In the genomic region with DNA sequence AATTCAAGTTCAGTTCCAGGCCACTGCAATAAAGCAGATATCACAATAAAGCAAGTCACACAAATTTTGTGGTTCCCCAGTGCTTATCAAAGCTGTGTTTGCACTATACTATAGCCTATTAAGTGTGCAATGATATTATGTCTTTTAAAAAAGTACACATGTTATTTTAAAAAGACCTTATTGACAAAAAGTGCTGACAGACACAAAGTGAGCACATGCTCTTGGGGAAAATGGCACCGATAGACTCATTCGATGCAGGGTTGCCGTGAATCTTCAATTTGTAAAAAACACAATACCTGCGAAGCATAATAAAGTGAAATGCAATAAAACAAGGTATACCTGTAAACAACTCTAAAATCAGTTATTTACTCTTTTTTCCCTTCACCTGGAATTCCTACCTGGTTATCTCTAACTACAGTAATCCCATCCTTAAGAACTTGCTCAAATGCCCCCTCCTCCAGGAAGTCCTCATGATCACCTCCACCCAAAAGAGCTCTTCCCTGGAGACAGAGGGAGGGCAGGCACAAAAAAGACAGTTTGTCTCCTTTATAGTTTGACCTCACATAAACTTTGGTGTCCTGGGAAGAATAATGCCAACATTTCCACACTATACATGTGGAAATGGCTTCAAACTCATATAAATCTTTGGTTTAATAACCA, we compare ENCODE assay signal across 2 cellular contexts.
TF ChIP-seq lines count a peak whose summit lies in the region.

No MANE protein-coding gene starts in this region.

TF ChIP-seq in SK-N-SH, 30 proteins besides CTCF, POLR2A, EP300 and RAD21 (continued from another document):
- TF ChIP-seq, protein P1, sequence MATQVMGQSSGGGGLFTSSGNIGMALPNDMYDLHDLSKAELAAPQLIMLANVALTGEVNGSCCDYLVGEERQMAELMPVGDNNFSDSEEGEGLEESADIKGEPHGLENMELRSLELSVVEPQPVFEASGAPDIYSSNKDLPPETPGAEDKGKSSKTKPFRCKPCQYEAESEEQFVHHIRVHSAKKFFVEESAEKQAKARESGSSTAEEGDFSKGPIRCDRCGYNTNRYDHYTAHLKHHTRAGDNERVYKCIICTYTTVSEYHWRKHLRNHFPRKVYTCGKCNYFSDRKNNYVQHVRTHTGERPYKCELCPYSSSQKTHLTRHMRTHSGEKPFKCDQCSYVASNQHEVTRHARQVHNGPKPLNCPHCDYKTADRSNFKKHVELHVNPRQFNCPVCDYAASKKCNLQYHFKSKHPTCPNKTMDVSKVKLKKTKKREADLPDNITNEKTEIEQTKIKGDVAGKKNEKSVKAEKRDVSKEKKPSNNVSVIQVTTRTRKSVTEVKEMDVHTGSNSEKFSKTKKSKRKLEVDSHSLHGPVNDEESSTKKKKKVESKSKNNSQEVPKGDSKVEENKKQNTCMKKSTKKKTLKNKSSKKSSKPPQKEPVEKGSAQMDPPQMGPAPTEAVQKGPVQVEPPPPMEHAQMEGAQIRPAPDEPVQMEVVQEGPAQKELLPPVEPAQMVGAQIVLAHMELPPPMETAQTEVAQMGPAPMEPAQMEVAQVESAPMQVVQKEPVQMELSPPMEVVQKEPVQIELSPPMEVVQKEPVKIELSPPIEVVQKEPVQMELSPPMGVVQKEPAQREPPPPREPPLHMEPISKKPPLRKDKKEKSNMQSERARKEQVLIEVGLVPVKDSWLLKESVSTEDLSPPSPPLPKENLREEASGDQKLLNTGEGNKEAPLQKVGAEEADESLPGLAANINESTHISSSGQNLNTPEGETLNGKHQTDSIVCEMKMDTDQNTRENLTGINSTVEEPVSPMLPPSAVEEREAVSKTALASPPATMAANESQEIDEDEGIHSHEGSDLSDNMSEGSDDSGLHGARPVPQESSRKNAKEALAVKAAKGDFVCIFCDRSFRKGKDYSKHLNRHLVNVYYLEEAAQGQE (IDR thresholded peaks at IDR 0.05; ENCODE audit: low read depth, low read length), result no peak
- TF ChIP-seq GABPA (IDR thresholded peaks at IDR 0.05; ENCODE audit: low read depth) (no peak), NRF1 (IDR thresholded peaks at IDR 0.05; ENCODE audit: low read depth, low read length) (no peak), EZH2phosphoT487 (IDR thresholded peaks at IDR 0.05; ENCODE audit: borderline replicate concordance, low read depth) (no peak), ELF1 (IDR thresholded peaks at IDR 0.05) (no peak), MEF2A (IDR thresholded peaks at IDR 0.05; ENCODE audit: borderline replicate concordance, low read depth) (no peak), RXRA (IDR thresholded peaks at IDR 0.05; ENCODE audit: borderline replicate concordance, low read depth) (no peak)
TF ChIP-seq in SK-N-SH: peak in this region for 0.

TF ChIP-seq in SK-N-SH treated with all-trans-retinoic acid at 6 μM for 48 hours, 23 proteins besides CTCF, POLR2A, EP300 and RAD21:
- TF ChIP-seq, protein P2, sequence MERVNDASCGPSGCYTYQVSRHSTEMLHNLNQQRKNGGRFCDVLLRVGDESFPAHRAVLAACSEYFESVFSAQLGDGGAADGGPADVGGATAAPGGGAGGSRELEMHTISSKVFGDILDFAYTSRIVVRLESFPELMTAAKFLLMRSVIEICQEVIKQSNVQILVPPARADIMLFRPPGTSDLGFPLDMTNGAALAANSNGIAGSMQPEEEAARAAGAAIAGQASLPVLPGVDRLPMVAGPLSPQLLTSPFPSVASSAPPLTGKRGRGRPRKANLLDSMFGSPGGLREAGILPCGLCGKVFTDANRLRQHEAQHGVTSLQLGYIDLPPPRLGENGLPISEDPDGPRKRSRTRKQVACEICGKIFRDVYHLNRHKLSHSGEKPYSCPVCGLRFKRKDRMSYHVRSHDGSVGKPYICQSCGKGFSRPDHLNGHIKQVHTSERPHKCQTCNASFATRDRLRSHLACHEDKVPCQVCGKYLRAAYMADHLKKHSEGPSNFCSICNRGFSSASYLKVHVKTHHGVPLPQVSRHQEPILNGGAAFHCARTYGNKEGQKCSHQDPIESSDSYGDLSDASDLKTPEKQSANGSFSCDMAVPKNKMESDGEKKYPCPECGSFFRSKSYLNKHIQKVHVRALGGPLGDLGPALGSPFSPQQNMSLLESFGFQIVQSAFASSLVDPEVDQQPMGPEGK (CRISPR knock-in tag; IDR thresholded peaks at IDR 0.05; ENCODE audit: borderline replicate concordance), result no peak
- TF ChIP-seq ZFP3 (CRISPR knock-in tag; IDR thresholded peaks at IDR 0.05), result no peak
